In genomic region chr12:14828896-14829295, GRCh38 we compare ENCODE assay signal across 1 cellular context.
TF ChIP-seq lines count a peak whose summit lies in the region.

No MANE protein-coding gene starts in this region.

TF ChIP-seq in H1, 55 proteins besides CTCF, POLR2A, EP300 and RAD21:
- TF ChIP-seq ZNF274 (IDR thresholded peaks at IDR 0.05; ENCODE audit: borderline replicate concordance, extremely low read depth, low read length), result no peak
- no peak for TF ChIP-seq TAF1 (IDR thresholded peaks at IDR 0.05; ENCODE audit: low read depth, low read length)
- TF ChIP-seq CHD2 (IDR thresholded peaks at IDR 0.05; ENCODE audit: low read length), result 0 out of 2 replicates have a peak, but pooled peaks have one; percentile 25
- TF ChIP-seq SP1 (IDR thresholded peaks at IDR 0.05; ENCODE audit: low read depth, low read length), result peak; percentile 76
- TF ChIP-seq RFX5 (IDR thresholded peaks at IDR 0.05; ENCODE audit: borderline replicate concordance, low read depth, low read length), result peak; percentile 94
- TF ChIP-seq CHD7 (IDR thresholded peaks at IDR 0.05; ENCODE audit: insufficient replicate concordance, low read length), result no peak
- no peak for TF ChIP-seq JUN (IDR thresholded peaks at IDR 0.05; ENCODE audit: low read depth, low read length)
- TF ChIP-seq CREB1 (IDR thresholded peaks at IDR 0.05), result peak; percentile 84
